13 cellular contexts compared by ENCODE assay signal in the genomic region with DNA sequence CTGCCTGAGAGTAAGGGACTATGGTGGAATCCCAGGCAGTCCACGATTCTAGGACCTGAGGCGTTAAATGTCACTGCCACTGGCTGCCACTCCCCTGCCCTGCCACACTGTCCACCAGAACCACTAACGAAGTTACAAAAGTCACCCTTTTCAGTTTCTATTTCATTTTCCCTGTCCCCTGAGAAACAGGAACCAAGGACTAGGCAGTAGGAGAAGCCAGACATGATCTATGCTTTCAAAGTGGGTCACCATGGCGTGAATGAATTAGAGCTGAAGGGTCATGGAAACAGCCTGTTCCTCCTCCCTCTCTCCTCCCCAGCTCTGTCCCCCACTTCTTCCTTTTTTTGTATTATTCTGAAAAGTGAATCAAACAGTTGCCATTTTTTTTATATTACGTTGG. TPM values are rescaled to one million over a fixed set of nuclear protein-coding genes. Genes with fewer than 3 reads are reported as not detected.
DNase-seq lines count a peak whose midpoint lies in the region; ATAC-seq and TF ChIP-seq lines count a peak whose summit lies in the region.
"Had no signal": no experiment of that assay in that cellular context is flagged by ENCODE, and none has a peak within 500 bp of the region (broad histone marks: within the 10 kb centered on the region; RNA-seq: fewer than 3 reads in every experiment).

No MANE protein-coding gene starts in this region.

- ATAC-seq in activated naive CD8-positive, alpha-beta T cell treated with anti-CD3 and anti-CD28 coated beads, Interleukin-2, amount 10 ng/mL, durations not matched to agents 7 days and 5 days (ENCODE audit: low read depth), result no peak
- peak; percentile 42 to 79 (median 62) for ATAC-seq in heart left ventricle
- ATAC-seq in aorta (ENCODE audit: low FRiP score), result peak; percentile 62
- ATAC-seq: A549, Panc1 had no signal

- H3K4me3 Mint-ChIP-seq in activated naive CD8-positive, alpha-beta T cell treated with anti-CD3 and anti-CD28 coated beads, Interleukin-2, amount 10 ng/mL, durations not matched to agents 7 days and 5 days, result peak overlapping the region; percentile 16
- H3K4me3 Mint-ChIP-seq in activated naive CD8-positive, alpha-beta T cell treated with anti-CD3 and anti-CD28 coated beads for 36 hours, result no peak overlapping the region

- intact Hi-C loops in heart left ventricle (cut with DNase I), result no loop called here
- intact Hi-C loops in aorta (cut with DNase I), result no loop called here

- DNase-seq in activated naive CD8-positive, alpha-beta T cell treated with anti-CD3 and anti-CD28 coated beads, Interleukin-2, amount 10 ng/mL, durations not matched to agents 7 days and 5 days, result no peak
- DNase-seq in activated naive CD8-positive, alpha-beta T cell treated with anti-CD3 and anti-CD28 coated beads for 36 hours, result no peak
- peak; percentile 72 for DNase-seq in KBM-7
- DNase-seq in heart left ventricle, result no peak
- DNase-seq in aorta, result no peak
- no peak for DNase-seq in 8988T
- DNase-seq in GDM1 (lab: John Stamatoyannopoulos, UW), result no peak
- no peak for DNase-seq in HEK293T (ENCODE audit: extremely low spot score)
- DNase-seq: Kasumi-1, posterior cingulate gyrus had no signal

- peaks cover 8% of the 10 kb centered on the region for H3K36me3 Mint-ChIP-seq in activated naive CD8-positive, alpha-beta T cell treated with anti-CD3 and anti-CD28 coated beads, Interleukin-2, amount 10 ng/mL, durations not matched to agents 7 days and 5 days
- H3K36me3 Mint-ChIP-seq in activated naive CD8-positive, alpha-beta T cell treated with anti-CD3 and anti-CD28 coated beads for 36 hours, result no peaks in the 10 kb centered on the region

- H3K27me3 ChIP-seq in heart left ventricle, result no peaks in the 10 kb centered on the region
- H3K27me3 ChIP-seq in aorta (ENCODE audit: control insufficient read depth in 1 of 2, insufficient read depth in 2 of 2, low read length in 1 of 2), result no peaks in the 10 kb centered on the region

- TF ChIP-seq CTCF in heart left ventricle (IDR thresholded peaks at IDR 0.05), result no peak

- H3K27me3 Mint-ChIP-seq in activated naive CD8-positive, alpha-beta T cell treated with anti-CD3 and anti-CD28 coated beads, Interleukin-2, amount 10 ng/mL, durations not matched to agents 7 days and 5 days, result no peaks in the 10 kb centered on the region
- H3K27me3 Mint-ChIP-seq in activated naive CD8-positive, alpha-beta T cell treated with anti-CD3 and anti-CD28 coated beads for 36 hours, result peaks cover 34% of the 10 kb centered on the region

- CTCF ChIA-PET in HEK293T (lab: Yijun Ruan, JAX), result no interaction called here

- H3K27ac Mint-ChIP-seq in activated naive CD8-positive, alpha-beta T cell treated with anti-CD3 and anti-CD28 coated beads, Interleukin-2, amount 10 ng/mL, durations not matched to agents 7 days and 5 days, result peak overlapping the region; percentile 70
- no peak overlapping the region for H3K27ac Mint-ChIP-seq in activated naive CD8-positive, alpha-beta T cell treated with anti-CD3 and anti-CD28 coated beads for 36 hours

- no peaks in the 10 kb centered on the region for H3K36me3 ChIP-seq in heart left ventricle
- no peaks in the 10 kb centered on the region for H3K36me3 ChIP-seq in aorta (ENCODE audit: control insufficient read depth in 1 of 2, insufficient read depth in 2 of 2, low read length in 1 of 2)

- H3K4me3 ChIP-seq in heart left ventricle (no peak overlapping the region), aorta (ENCODE audit: low read length in 2 of 2) (no peak overlapping the region)
- H3K4me3 ChIP-seq: A549 had no signal

- H3K27ac ChIP-seq in heart left ventricle (peak overlapping the region in 9 of 12 donors; percentile 26 to 86 (median 57)), aorta (ENCODE audit: low read depth in 1 of 2, low read length in 2 of 2) (no peak overlapping the region)
- H3K27ac ChIP-seq: A549 had no signal

- peaks cover 0 to 36% (median 6%) of the 10 kb centered on the region in 12 donors for H3K4me1 ChIP-seq in heart left ventricle
- H3K4me1 ChIP-seq in aorta (ENCODE audit: control insufficient read depth in 1 of 2, insufficient read depth in 2 of 2, low read length in 2 of 2), result no peaks in the 10 kb centered on the region
- H3K4me1 ChIP-seq: A549 had no signal

- in situ Hi-C loops in KBM-7 (cut with MboI; ENCODE audit: low pct_unique_long_range_greater_than_20kb, low sequenced_read_pairs), result no loop called here

- TF ChIP-seq POLR2A in heart left ventricle (IDR thresholded peaks at IDR 0.05), result no peak

- POLR2A ChIA-PET in activated naive CD8-positive, alpha-beta T cell treated with anti-CD3 and anti-CD28 coated beads, Interleukin-2, amount 10 ng/mL, durations not matched to agents 7 days and 5 days (lab: Charles Lee), result no interaction called here
- POLR2A ChIA-PET in HEK293T (lab: Yijun Ruan, JAX), result no interaction called here

- H3K9me3 ChIP-seq in heart left ventricle (no peaks in the 10 kb centered on the region), aorta (ENCODE audit: control insufficient read depth, low read length) (no peaks in the 10 kb centered on the region)
- H3K9me3 ChIP-seq: A549 had no signal

- 83 to 85% (median 84%) methylated on average over 5 of the region's 5 CpGs for WGBS in heart left ventricle, 4 donors
- 83 to 86% methylated on average over 5 of the region's 5 CpGs for WGBS in aorta, 2 donors

- peaks cover 2% of the 10 kb centered on the region for H3K9me3 Mint-ChIP-seq in activated naive CD8-positive, alpha-beta T cell treated with anti-CD3 and anti-CD28 coated beads, Interleukin-2, amount 10 ng/mL, durations not matched to agents 7 days and 5 days
- H3K9me3 Mint-ChIP-seq in activated naive CD8-positive, alpha-beta T cell treated with anti-CD3 and anti-CD28 coated beads for 36 hours, result no peaks in the 10 kb centered on the region

- peaks cover 11% of the 10 kb centered on the region for H3K4me1 Mint-ChIP-seq in activated naive CD8-positive, alpha-beta T cell treated with anti-CD3 and anti-CD28 coated beads, Interleukin-2, amount 10 ng/mL, durations not matched to agents 7 days and 5 days
- peaks cover 8% of the 10 kb centered on the region for H3K4me1 Mint-ChIP-seq in activated naive CD8-positive, alpha-beta T cell treated with anti-CD3 and anti-CD28 coated beads for 36 hours

TF ChIP-seq in HEK293T, 16 proteins besides CTCF, POLR2A, EP300 and RAD21:
- TF ChIP-seq HDGF (IDR thresholded peaks at IDR 0.05; ENCODE audit: borderline replicate concordance) (no peak), CTBP1 (IDR thresholded peaks at IDR 0.05; ENCODE audit: borderline replicate concordance) (no peak), NFRKB (IDR thresholded peaks at IDR 0.05) (no peak), BHLHE40 (IDR thresholded peaks at IDR 0.05; ENCODE audit: borderline replicate concordance) (no peak), TARDBP (IDR thresholded peaks at IDR 0.05) (no peak), SUZ12 (IDR thresholded peaks at IDR 0.05) (no peak)
- TF ChIP-seq, protein P1, sequence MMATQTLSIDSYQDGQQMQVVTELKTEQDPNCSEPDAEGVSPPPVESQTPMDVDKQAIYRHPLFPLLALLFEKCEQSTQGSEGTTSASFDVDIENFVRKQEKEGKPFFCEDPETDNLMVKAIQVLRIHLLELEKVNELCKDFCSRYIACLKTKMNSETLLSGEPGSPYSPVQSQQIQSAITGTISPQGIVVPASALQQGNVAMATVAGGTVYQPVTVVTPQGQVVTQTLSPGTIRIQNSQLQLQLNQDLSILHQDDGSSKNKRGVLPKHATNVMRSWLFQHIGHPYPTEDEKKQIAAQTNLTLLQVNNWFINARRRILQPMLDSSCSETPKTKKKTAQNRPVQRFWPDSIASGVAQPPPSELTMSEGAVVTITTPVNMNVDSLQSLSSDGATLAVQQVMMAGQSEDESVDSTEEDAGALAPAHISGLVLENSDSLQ (IDR thresholded peaks at IDR 0.05), result no peak

RNA-seq across cellular contexts. Expression of gene ADPRH, which starts 9.1 kb away (rescaled TPM):
- total RNA-seq in activated naive CD8-positive, alpha-beta T cell treated with anti-CD3 and anti-CD28 coated beads, Interleukin-2, amount 10 ng/mL, durations not matched to agents 7 days and 5 days, result 1 to 10 TPM; 4.5 to 5.9 TPM
- total RNA-seq in activated naive CD8-positive, alpha-beta T cell treated with anti-CD3 and anti-CD28 coated beads for 36 hours, result 1 to 10 TPM; 5.8 to 6.0 TPM
- 10 to 100 TPM in 6 of 9 donors, 1 to 10 TPM in 3; 9.7 to 17.5 (median 11.5) TPM for total RNA-seq in heart left ventricle
- 10 to 100 TPM in 1 of 2 donors, 1 to 10 TPM in 1; 5.0 to 14.2 TPM for polyA plus RNA-seq in heart left ventricle
- 10 to 100 TPM; 13.6 to 13.9 TPM for total RNA-seq in aorta
- 1 to 10 TPM; 5.6 to 7.5 TPM for polyA plus RNA-seq in aorta

RNA-seq across cellular contexts. Expression of gene CD80, which starts 10.8 kb away (rescaled TPM):
- total RNA-seq in activated naive CD8-positive, alpha-beta T cell treated with anti-CD3 and anti-CD28 coated beads, Interleukin-2, amount 10 ng/mL, durations not matched to agents 7 days and 5 days, result 10 to 100 TPM; 11.6 to 15.2 TPM
- 1 to 10 TPM; 4.2 to 4.7 TPM for total RNA-seq in activated naive CD8-positive, alpha-beta T cell treated with anti-CD3 and anti-CD28 coated beads for 36 hours
- total RNA-seq in heart left ventricle, result 1 to 10 TPM in 1 of 9 donors, under 1 TPM in 5, not detected in 3; 0.22 to 4.4 (median 0.39) TPM
- polyA plus RNA-seq in heart left ventricle, result under 1 TPM; 0.12 to 0.19 TPM
- 1 to 10 TPM; 1.8 to 2.3 TPM for total RNA-seq in aorta
- under 1 TPM in 1 of 2 donors, not detected in 1; 0.38 TPM for polyA plus RNA-seq in aorta
- total RNA-seq: lower leg skin had no signal

RNA-seq across cellular contexts. Expression of gene PLA1A, which starts 27.5 kb away (rescaled TPM):
- under 1 TPM in 1 of 2 experiments, not detected in 1; 0.19 TPM for total RNA-seq in activated naive CD8-positive, alpha-beta T cell treated with anti-CD3 and anti-CD28 coated beads, Interleukin-2, amount 10 ng/mL, durations not matched to agents 7 days and 5 days
- total RNA-seq in activated naive CD8-positive, alpha-beta T cell treated with anti-CD3 and anti-CD28 coated beads for 36 hours, result not detected
- total RNA-seq in heart left ventricle (10 to 100 TPM in 1 of 9 donors, 1 to 10 TPM in 6, under 1 TPM in 2; 0.58 to 23.8 (median 1.8) TPM), aorta (1 to 10 TPM; 2.1 to 5.7 TPM)
- polyA plus RNA-seq in heart left ventricle (1 to 10 TPM in 1 of 2 donors, under 1 TPM in 1; 0.86 to 2.6 TPM), aorta (1 to 10 TPM in 1 of 2 donors, under 1 TPM in 1; 0.50 to 4.0 TPM)

Comparison
In these comparisons a context has a peak if more than half of its experiments do, and no peak if none do; other contexts are left out.
1. H3K27ac ChIP-seq: peak in heart left ventricle (9 of 12); none in aorta (0 of 2).